Comparison of ENCODE assay signal across 8 cellular contexts in the genomic region with DNA sequence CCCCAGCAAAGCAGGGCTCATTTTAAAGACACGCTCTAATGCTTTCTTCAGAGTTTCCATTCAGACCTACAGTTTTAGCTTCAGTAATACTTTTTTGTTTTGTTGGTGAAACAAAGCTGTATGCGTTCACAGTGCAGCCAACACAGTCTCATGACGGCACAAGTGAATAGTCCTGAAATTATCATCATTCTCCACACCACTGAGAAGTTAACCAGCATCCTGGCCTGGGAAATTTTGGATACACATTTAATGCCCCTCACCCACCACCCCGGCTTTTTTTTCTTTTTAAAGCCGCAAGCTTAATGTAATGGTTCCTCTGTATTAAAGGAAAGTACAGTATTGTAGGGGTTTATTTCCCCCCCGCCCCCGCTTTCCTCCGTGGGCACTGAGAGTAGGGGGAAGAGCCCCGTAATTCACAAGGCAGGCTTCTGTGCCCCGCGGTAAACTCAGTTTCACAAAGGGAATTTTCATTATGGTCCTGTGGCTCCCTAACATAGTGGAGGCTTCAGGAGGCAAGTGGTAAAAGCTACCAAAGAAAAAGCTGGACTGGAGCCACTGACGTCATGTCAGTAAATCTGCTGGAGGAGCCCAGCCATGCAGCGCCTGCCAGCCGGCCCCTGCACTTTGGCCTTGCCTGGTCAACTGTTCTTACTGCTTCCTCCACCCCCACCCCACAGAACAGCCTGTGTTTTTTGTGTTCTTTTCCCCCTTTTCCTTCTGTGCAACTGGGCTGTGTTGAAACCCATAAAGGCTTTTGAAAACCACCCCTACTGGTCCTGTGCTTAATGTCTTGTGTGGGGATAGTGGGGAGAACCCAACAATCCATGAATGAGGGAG. TPM values are rescaled to one million over a fixed set of nuclear protein-coding genes. Genes with fewer than 3 reads are reported as not detected.
A peak's percentile ranks its signal among the peaks of the same experiment; 100 is the strongest.
DNase-seq lines count a peak whose midpoint lies in the region; TF ChIP-seq lines count a peak whose summit lies in the region.

No MANE protein-coding gene starts in this region.

- DNase-seq in Ammon's horn (ENCODE audit: low spot score) (peak; percentile 82), NCI-H2227 treated with DMSO at 0.1 percent for 48 hours (lab: John Stamatoyannopoulos, UW) (peak; percentile 42), chondrocyte (ENCODE audit: low spot score) (no peak), superior temporal gyrus (ENCODE audit: extremely low spot score) (peak; percentile 67), CD14-positive monocyte (ENCODE audit: low spot score) (no peak)
- DNase-seq in stimulated activated CD4-positive, alpha-beta T cell treated with anti-CD3 and anti-CD28 coated beads, Interleukin-12 subunit alpha, Interleukin-12 subunit beta, amount 100 ng/mL, for 4 hours, result no peak
- no peak for DNase-seq in activated effector memory CD4-positive, alpha-beta T cell treated with anti-CD3 and anti-CD28 coated beads, Interleukin-2, amount 50 U/mL, for 16 hours

- peak overlapping the region in 2 of 3 donors; percentile 24 to 27 for H3K4me3 ChIP-seq in liver (ENCODE audit: low read depth in 1 of 3, low read length in 3 of 3)

- H3K9ac ChIP-seq in liver (ENCODE audit: low read depth in 1 of 2, low read length in 2 of 2), result peak overlapping the region; percentile 86 to 96

- no peaks in the 10 kb centered on the region for H3K27me3 ChIP-seq in liver (ENCODE audit: control insufficient read depth in 4 of 4, insufficient read depth in 4 of 4, low read length in 3 of 4)

- TF ChIP-seq CTCF in chondrocyte (IDR thresholded peaks at IDR 0.05) (no peak), liver (IDR thresholded peaks at IDR 0.05; ENCODE audit: low read depth, low read length, missing input control) (no peak), CD14-positive monocyte (IDR thresholded peaks at IDR 0.05) (no peak)

- intact Hi-C loops in CD14-positive monocyte (cut with micrococcal nuclease), result no loop called here

- peak; percentile 65 to 68 for TF ChIP-seq RAD21 in liver (IDR thresholded peaks at IDR 0.05)

- 27% methylated on average over 14 of the region's 14 CpGs for WGBS in liver

- H3K27ac Mint-ChIP-seq in chondrocyte (ENCODE audit: unreplicated experiment) (peak overlapping the region; percentile 99), CD14-positive monocyte (no peak overlapping the region)

- H3K4me1 Mint-ChIP-seq in chondrocyte (ENCODE audit: low read depth) (peaks cover 94% of the 10 kb centered on the region), CD14-positive monocyte (peaks cover 9% of the 10 kb centered on the region)

- peaks cover 1% of the 10 kb centered on the region for H3K36me3 Mint-ChIP-seq in chondrocyte (ENCODE audit: low read depth)
- H3K36me3 Mint-ChIP-seq in CD14-positive monocyte, result no peaks in the 10 kb centered on the region

- H3K4me3 Mint-ChIP-seq in chondrocyte (ENCODE audit: unreplicated experiment) (peak overlapping the region; percentile 45), CD14-positive monocyte (peak overlapping the region in 1 of 2 donors; percentile 39)

- H3K4me1 ChIP-seq in liver (ENCODE audit: control insufficient read depth in 4 of 4, insufficient read depth in 4 of 4, low read length in 3 of 4), result peaks cover 17 to 57% (median 26%) of the 10 kb centered on the region in 4 donors

- H3K9me3 Mint-ChIP-seq in chondrocyte (ENCODE audit: low read depth) (no peaks in the 10 kb centered on the region), CD14-positive monocyte (peaks cover 0 to 9% (median 2%) of the 10 kb centered on the region in 7 donors)

- H3K27ac ChIP-seq in liver (ENCODE audit: low read depth in 1 of 2, low read length in 2 of 2), result peak overlapping the region; percentile 97 to 100

- H3K9me3 ChIP-seq in liver (ENCODE audit: control insufficient read depth in 4 of 4, low read length in 3 of 4), result no peaks in the 10 kb centered on the region

- H3K36me3 ChIP-seq in liver (ENCODE audit: control insufficient read depth in 4 of 4, insufficient read depth in 3 of 4, low read depth in 1 of 4, low read length in 3 of 4), result no peaks in the 10 kb centered on the region

- H3K27me3 Mint-ChIP-seq in chondrocyte (ENCODE audit: low read depth), result no peaks in the 10 kb centered on the region
- peaks cover 53 to 81% (median 57%) of the 10 kb centered on the region in 3 donors for H3K27me3 Mint-ChIP-seq in CD14-positive monocyte (ENCODE audit: low read depth in 3 of 3)

TF ChIP-seq in liver, 16 proteins besides CTCF, POLR2A, EP300 and RAD21:
- TF ChIP-seq, protein P1, sequence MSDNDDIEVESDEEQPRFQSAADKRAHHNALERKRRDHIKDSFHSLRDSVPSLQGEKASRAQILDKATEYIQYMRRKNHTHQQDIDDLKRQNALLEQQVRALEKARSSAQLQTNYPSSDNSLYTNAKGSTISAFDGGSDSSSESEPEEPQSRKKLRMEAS (IDR thresholded peaks at IDR 0.05), result peak; percentile 86
- TF ChIP-seq HNF4G (IDR thresholded peaks at IDR 0.05) (peak; percentile 93), TAF1 (conservative IDR thresholded peaks at IDR 0.05) (peak; percentile 62), EGR1 (IDR thresholded peaks at IDR 0.05; ENCODE audit: low read depth in 2 of 2) (peak; percentile 50 to 66), ATF3 (IDR thresholded peaks at IDR 0.05) (peak; percentile 41), NR2F2 (IDR thresholded peaks at IDR 0.05) (peak; percentile 94), RXRA (IDR thresholded peaks at IDR 0.05) (peak; percentile 77 to 89), HNF4A (conservative IDR thresholded peaks at IDR 0.05) (peak; percentile 96 to 97), SP1 (IDR thresholded peaks at IDR 0.05) (peak; percentile 94), FOXA2 (IDR thresholded peaks at IDR 0.05) (peak; percentile 60), FOXA1 (IDR thresholded peaks at IDR 0.05) (peak; percentile 63), ZBTB33 (IDR thresholded peaks at IDR 0.05) (peak; percentile 82), JUND (IDR thresholded peaks at IDR 0.05) (peak; percentile 87 to 92), GABPA (IDR thresholded peaks at IDR 0.05 in 1 of 2, conservative IDR thresholded peaks at IDR 0.05 in 1 of 2) (peak in 1 of 2 donors; percentile 55), YY1 (IDR thresholded peaks at IDR 0.05) (peak; percentile 73)
- TF ChIP-seq, protein P2, sequence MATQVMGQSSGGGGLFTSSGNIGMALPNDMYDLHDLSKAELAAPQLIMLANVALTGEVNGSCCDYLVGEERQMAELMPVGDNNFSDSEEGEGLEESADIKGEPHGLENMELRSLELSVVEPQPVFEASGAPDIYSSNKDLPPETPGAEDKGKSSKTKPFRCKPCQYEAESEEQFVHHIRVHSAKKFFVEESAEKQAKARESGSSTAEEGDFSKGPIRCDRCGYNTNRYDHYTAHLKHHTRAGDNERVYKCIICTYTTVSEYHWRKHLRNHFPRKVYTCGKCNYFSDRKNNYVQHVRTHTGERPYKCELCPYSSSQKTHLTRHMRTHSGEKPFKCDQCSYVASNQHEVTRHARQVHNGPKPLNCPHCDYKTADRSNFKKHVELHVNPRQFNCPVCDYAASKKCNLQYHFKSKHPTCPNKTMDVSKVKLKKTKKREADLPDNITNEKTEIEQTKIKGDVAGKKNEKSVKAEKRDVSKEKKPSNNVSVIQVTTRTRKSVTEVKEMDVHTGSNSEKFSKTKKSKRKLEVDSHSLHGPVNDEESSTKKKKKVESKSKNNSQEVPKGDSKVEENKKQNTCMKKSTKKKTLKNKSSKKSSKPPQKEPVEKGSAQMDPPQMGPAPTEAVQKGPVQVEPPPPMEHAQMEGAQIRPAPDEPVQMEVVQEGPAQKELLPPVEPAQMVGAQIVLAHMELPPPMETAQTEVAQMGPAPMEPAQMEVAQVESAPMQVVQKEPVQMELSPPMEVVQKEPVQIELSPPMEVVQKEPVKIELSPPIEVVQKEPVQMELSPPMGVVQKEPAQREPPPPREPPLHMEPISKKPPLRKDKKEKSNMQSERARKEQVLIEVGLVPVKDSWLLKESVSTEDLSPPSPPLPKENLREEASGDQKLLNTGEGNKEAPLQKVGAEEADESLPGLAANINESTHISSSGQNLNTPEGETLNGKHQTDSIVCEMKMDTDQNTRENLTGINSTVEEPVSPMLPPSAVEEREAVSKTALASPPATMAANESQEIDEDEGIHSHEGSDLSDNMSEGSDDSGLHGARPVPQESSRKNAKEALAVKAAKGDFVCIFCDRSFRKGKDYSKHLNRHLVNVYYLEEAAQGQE (IDR thresholded peaks at IDR 0.05), result peak; percentile 89

RNA-seq across cellular contexts. Expression of gene TEAD1, which starts 18.2 kb away (rescaled TPM):
- total RNA-seq in chondrocyte (128 to 137 TPM (median 135 TPM) in 3 replicates), liver (10 to 100 TPM in 1 of 2 donors, 1 to 10 TPM in 1; 9.1 to 38.4 TPM)
- polyA plus RNA-seq in liver (10 to 100 TPM; 10.7 TPM), CD14-positive monocyte (not detected)

Comparison
In these comparisons a context has a peak if more than half of its experiments do, and no peak if none do; other contexts are left out.
1. DNase-seq: peak in Ammon's horn (single experiment), NCI-H2227 treated with DMSO at 0.1 percent for 48 hours (single experiment) and superior temporal gyrus (single experiment); none in chondrocyte (single experiment), stimulated activated CD4-positive, alpha-beta T cell treated with anti-CD3 and anti-CD28 coated beads, Interleukin-12 subunit alpha, Interleukin-12 subunit beta, amount 100 ng/mL, for 4 hours (single experiment), CD14-positive monocyte (single experiment) and activated effector memory CD4-positive, alpha-beta T cell treated with anti-CD3 and anti-CD28 coated beads, Interleukin-2, amount 50 U/mL, for 16 hours (single experiment).